ENCODE assay signal across 1 cellular context in the genomic region with DNA sequence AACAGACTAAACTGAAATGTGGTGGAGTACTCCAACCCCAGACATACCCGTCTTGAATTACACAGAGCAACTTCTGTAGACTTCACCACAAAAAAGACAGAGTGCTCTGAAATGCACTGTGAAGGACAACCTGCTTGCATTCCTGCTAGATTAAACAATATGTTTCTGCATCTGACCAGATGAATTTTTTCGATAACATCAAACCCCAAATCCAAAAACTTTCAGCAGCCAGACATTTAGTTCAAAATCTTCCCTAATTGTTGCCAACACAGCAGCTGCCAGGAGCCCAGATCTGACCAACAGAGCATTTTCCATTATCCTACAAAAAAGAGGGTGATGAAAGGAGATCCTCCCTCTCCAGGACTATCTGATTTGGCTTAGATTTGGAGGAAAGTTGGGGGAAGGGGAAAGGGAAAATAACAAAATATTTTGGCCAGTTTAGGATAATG.
TF ChIP-seq lines count a peak whose summit lies in the region.

No MANE protein-coding gene starts in this region.

TF ChIP-seq in SK-N-SH treated with all-trans-retinoic acid at 6 μM for 48 hours, 23 proteins besides CTCF, POLR2A, EP300 and RAD21 (continued from another document):
- TF ChIP-seq TSHZ2 (CRISPR knock-in tag; IDR thresholded peaks at IDR 0.05), result no peak
- no peak for TF ChIP-seq ZFP3 (CRISPR knock-in tag; IDR thresholded peaks at IDR 0.05)
